Comparison of ENCODE assay signal across 18 cellular contexts in genomic region chr1:245829861-245830260, GRCh38.
DNase-seq lines count a peak whose midpoint lies in the region; ATAC-seq, FAIRE-seq and TF ChIP-seq lines count a peak whose summit lies in the region.
"Had no signal": no experiment of that assay in that cellular context is flagged by ENCODE, and none has a peak within 500 bp of the region (broad histone marks: within the 10 kb centered on the region; RNA-seq: fewer than 3 reads in every experiment).

No MANE protein-coding gene starts in this region.

- DNase-seq in amniotic epithelial cell (ENCODE audit: low read depth) (peak; percentile 41), bronchial epithelial cell (ENCODE audit: low read depth) (peak; percentile 1), NCI-H1417 treated with DMSO at 0.1 percent for 48 hours (lab: John Stamatoyannopoulos, UW) (no peak)
- DNase-seq: AML-193; Caco-2; Calu3; CD4-positive, alpha-beta T cell; CD8-positive, alpha-beta T cell; DMS79 treated with DMSO at 0.1 percent for 48 hours; GF-D8 had no signal

- no peaks in the 10 kb centered on the region for H3K27me3 ChIP-seq in bronchial epithelial cell (ENCODE audit: control insufficient read depth, insufficient read depth, low read length)
- H3K27me3 ChIP-seq: BLaER1 treated with 17β-estradiol and CSF1 and Interleukin-3, amounts not matched to agents 10 nM and 100 nM had no signal

- peak overlapping the region; percentile 30 for H3K27ac Mint-ChIP-seq in stimulated activated memory B cell treated with anti-CD40 and anti-IgM and Interleukin-4, amounts not matched to agents 10 μg/mL and 1 μg/mL and 100 μg/mL, for 72 hours
- H3K27ac Mint-ChIP-seq: B cell; CD4-positive, alpha-beta T cell; CD8-positive, alpha-beta T cell had no signal

- no peaks in the 10 kb centered on the region for H3K27me3 Mint-ChIP-seq in stimulated activated memory B cell treated with anti-CD40 and anti-IgM and Interleukin-4, amounts not matched to agents 10 μg/mL and 1 μg/mL and 100 μg/mL, for 72 hours
- H3K27me3 Mint-ChIP-seq: B cell; CD4-positive, alpha-beta T cell had no signal

- H3K36me3 Mint-ChIP-seq in stimulated activated memory B cell treated with anti-CD40 and anti-IgM and Interleukin-4, amounts not matched to agents 10 μg/mL and 1 μg/mL and 100 μg/mL, for 72 hours: peaks cover 24% of the 10 kb centered on the region

- H3K4me3 Mint-ChIP-seq in stimulated activated memory B cell treated with anti-CD40 and anti-IgM and Interleukin-4, amounts not matched to agents 10 μg/mL and 1 μg/mL and 100 μg/mL, for 72 hours: no peak overlapping the region
- H3K4me3 Mint-ChIP-seq: B cell; CD4-positive, alpha-beta T cell; CD8-positive, alpha-beta T cell had no signal

- H3K4me3 ChIP-seq in bronchial epithelial cell (ENCODE audit: low read depth, low read length): no peak overlapping the region
- H3K4me3 ChIP-seq: A549; BLaER1 treated with 17β-estradiol and CSF1 and Interleukin-3, amounts not matched to agents 10 nM and 100 nM had no signal

- no peak for ATAC-seq in stimulated activated memory B cell treated with anti-CD40 and anti-IgM and Interleukin-4, amounts not matched to agents 10 μg/mL and 1 μg/mL and 100 μg/mL, for 72 hours
- ATAC-seq in HG02571 (IDR thresholded peaks at IDR 0.05; ENCODE audit: unreplicated experiment): no peak
- ATAC-seq: A549; CD8-positive, alpha-beta T cell had no signal

- no peaks in the 10 kb centered on the region for H3K36me3 ChIP-seq in bronchial epithelial cell (ENCODE audit: control insufficient read depth, insufficient read depth, low read length)

- no peak for TF ChIP-seq CTCF in bronchial epithelial cell (IDR thresholded peaks at IDR 0.05; ENCODE audit: insufficient read depth, low read length, severe bottlenecking)

- H3K4me1 Mint-ChIP-seq in stimulated activated memory B cell treated with anti-CD40 and anti-IgM and Interleukin-4, amounts not matched to agents 10 μg/mL and 1 μg/mL and 100 μg/mL, for 72 hours: peaks cover 6% of the 10 kb centered on the region

- FAIRE-seq in bronchial epithelial cell (lab: Jason Lieb, UNC): no peak
- FAIRE-seq: A549, D721Med, G401.6, GM12891 had no signal

- H3K9me3 Mint-ChIP-seq in stimulated activated memory B cell treated with anti-CD40 and anti-IgM and Interleukin-4, amounts not matched to agents 10 μg/mL and 1 μg/mL and 100 μg/mL, for 72 hours: peaks cover 3% of the 10 kb centered on the region
